17 cellular contexts compared by ENCODE assay signal in genomic region chr1:178168535-178168934, GRCh38.
DNase-seq lines count a peak whose midpoint lies in the region; ATAC-seq, FAIRE-seq and TF ChIP-seq lines count a peak whose summit lies in the region.
"Had no signal": no experiment of that assay in that cellular context is flagged by ENCODE, and none has a peak within 500 bp of the region (broad histone marks: within the 10 kb centered on the region; RNA-seq: fewer than 3 reads in every experiment).

No MANE protein-coding gene starts in this region.

- POLR2A ChIA-PET in AG04450 (lab: Yijun Ruan, JAX): no interaction called here

- TF ChIP-seq CTCF in AG04450 (IDR thresholded peaks at IDR 0.05; ENCODE audit: low read depth, low read length) (no peak), HFFc6 (IDR thresholded peaks at IDR 0.05) (no peak), hepatocyte (IDR thresholded peaks at IDR 0.05; ENCODE audit: poor library complexity) (no peak), testis (IDR thresholded peaks at IDR 0.05) (no peak)

- no peak for ATAC-seq in GM21423 (IDR thresholded peaks at IDR 0.05; ENCODE audit: unreplicated experiment)
- ATAC-seq: T-cell had no signal

- no peaks in the 10 kb centered on the region for H4K20me1 ChIP-seq in hepatocyte (ENCODE audit: insufficient read depth, poor library complexity, severe bottlenecking)
- H4K20me1 ChIP-seq: BLaER1 had no signal

- no peaks in the 10 kb centered on the region for H3K27me3 Mint-ChIP-seq in HFFc6 (ENCODE audit: insufficient read depth)

- peaks cover 58% of the 10 kb centered on the region for H3K79me2 ChIP-seq in hepatocyte
- H3K79me2 ChIP-seq: parathyroid adenoma had no signal

- peaks cover 77% of the 10 kb centered on the region for H3K4me1 Mint-ChIP-seq in HFFc6 (ENCODE audit: low read depth)
- H3K4me1 Mint-ChIP-seq: T-cell had no signal

- DNase-seq in AG04450 (ENCODE audit: low read depth, low spot score): peak; percentile 13
- peak; percentile 42 for DNase-seq in HFFc6
- DNase-seq in astrocyte of the hippocampus (ENCODE audit: low read depth, low spot score): peak; percentile 68
- DNase-seq in hepatocyte (ENCODE audit: low spot score): peak; percentile 39
- DNase-seq in small intestine: no peak
- no peak for DNase-seq in testis
- no peak for DNase-seq in cerebellum (ENCODE audit: low spot score)
- DNase-seq: activated CD4-positive, alpha-beta T cell treated with anti-CD3 and anti-CD28 coated beads for 4 hours; H7; NCI-H1105; NCI-H2227 treated with DMSO at 0.1 percent for 48 hours; T-cell had no signal

- no peaks in the 10 kb centered on the region for H3K36me3 Mint-ChIP-seq in HFFc6 (ENCODE audit: low read depth)
- H3K36me3 Mint-ChIP-seq: T-cell had no signal

- H3K4me3 ChIP-seq in AG04450 (ENCODE audit: low read depth, low read length) (no peak overlapping the region), hepatocyte (no peak overlapping the region), small intestine (ENCODE audit: low read depth in 1 of 2, low read length in 2 of 2) (no peak overlapping the region), testis (no peak overlapping the region)
- H3K4me3 ChIP-seq: ascending aorta, BLaER1, vagina had no signal

- H3K4me1 ChIP-seq in hepatocyte (ENCODE audit: insufficient read depth) (no peaks in the 10 kb centered on the region), small intestine (ENCODE audit: control insufficient read depth in 2 of 2, insufficient read depth in 1 of 2, low read depth in 1 of 2, low read length in 1 of 2) (no peaks in the 10 kb centered on the region), testis (no peaks in the 10 kb centered on the region)
- H3K4me1 ChIP-seq: ascending aorta, parathyroid adenoma, vagina had no signal

- no peak for FAIRE-seq in small intestine (lab: Jason Lieb, UNC)

- no peaks in the 10 kb centered on the region for H3K9me3 ChIP-seq in AG04450 (ENCODE audit: control insufficient read depth, insufficient read depth, low read length)
- no peaks in the 10 kb centered on the region for H3K9me3 ChIP-seq in hepatocyte (ENCODE audit: low read depth)
- no peaks in the 10 kb centered on the region for H3K9me3 ChIP-seq in small intestine (ENCODE audit: control insufficient read depth, low read depth)
- no peaks in the 10 kb centered on the region for H3K9me3 ChIP-seq in testis
- H3K9me3 ChIP-seq: ascending aorta, BLaER1, vagina had no signal

- CTCF ChIA-PET in AG04450 (lab: Charles Lee): no interaction called here

- no peaks in the 10 kb centered on the region for H3K9me2 ChIP-seq in hepatocyte (replicated peaks; ENCODE audit: insufficient read depth)

- no peak overlapping the region for H2AFZ ChIP-seq in hepatocyte
- H2AFZ ChIP-seq: parathyroid adenoma had no signal

- WGBS in hepatocyte (ENCODE audit: low lambda C conversion rate, missing lambda C conversion rate): 53% methylated on average over 2 of the region's 2 CpGs
- 76 to 92% (median 90%) methylated on average over 2 of the region's 2 CpGs for WGBS in small intestine, 3 donors
- 92 to 98% methylated on average over 2 of the region's 2 CpGs for WGBS in testis, 2 donors

- TF ChIP-seq POLR2A in testis (IDR thresholded peaks at IDR 0.05): no peak

- H3K36me3 ChIP-seq in hepatocyte (replicated peaks; ENCODE audit: insufficient read depth, low read depth): no peaks in the 10 kb centered on the region
- H3K36me3 ChIP-seq in small intestine (ENCODE audit: control insufficient read depth in 2 of 2, insufficient read depth in 2 of 2, low read length in 2 of 2): no peaks in the 10 kb centered on the region
- no peaks in the 10 kb centered on the region for H3K36me3 ChIP-seq in testis (ENCODE audit: low read depth, missing control alignments)
- H3K36me3 ChIP-seq: ascending aorta, BLaER1, vagina had no signal

- peak overlapping the region; percentile 34; the same call in 1 of the 2 replicates for H3K27ac Mint-ChIP-seq in HFFc6
- H3K27ac Mint-ChIP-seq: T-cell had no signal

- no peaks in the 10 kb centered on the region for H3K9me3 Mint-ChIP-seq in HFFc6

- no peak overlapping the region for H3K4me2 ChIP-seq in hepatocyte
- H3K4me2 ChIP-seq: BLaER1 had no signal

- H3K4me3 Mint-ChIP-seq in HFFc6: no peak overlapping the region; the same call in 1 of the 2 replicates
- H3K4me3 Mint-ChIP-seq: T-cell had no signal

- no peaks in the 10 kb centered on the region for H3K27me3 ChIP-seq in AG04450 (ENCODE audit: control insufficient read depth, insufficient read depth, low read length)
- no peaks in the 10 kb centered on the region for H3K27me3 ChIP-seq in hepatocyte
- H3K27me3 ChIP-seq in small intestine (ENCODE audit: control insufficient read depth in 2 of 2, insufficient read depth in 2 of 2, low read length in 2 of 2): no peaks in the 10 kb centered on the region
- H3K27me3 ChIP-seq in testis: no peaks in the 10 kb centered on the region
- H3K27me3 ChIP-seq: ascending aorta, BLaER1, vagina had no signal

- intact Hi-C loops in testis (cut with DNase I; ENCODE audit: low total_unique reads): no loop called here

- no peak overlapping the region for H3K27ac ChIP-seq in AG04450 (ENCODE audit: low read depth, low read length)
- H3K27ac ChIP-seq in hepatocyte: no peak overlapping the region
- no peak overlapping the region for H3K27ac ChIP-seq in small intestine (ENCODE audit: low read depth in 1 of 2, low read length in 1 of 2)
- H3K27ac ChIP-seq in testis: no peak overlapping the region
- H3K27ac ChIP-seq: ascending aorta, BLaER1, parathyroid adenoma, vagina had no signal

Comparison
In these comparisons a context has a peak if more than half of its experiments do, and no peak if none do; other contexts are left out.
1. DNase-seq: peak in AG04450 (single experiment), HFFc6 (single experiment), astrocyte of the hippocampus (single experiment) and hepatocyte (single experiment); none in small intestine (single experiment), testis (single experiment) and cerebellum (single experiment).